1 cellular context compared by ENCODE assay signal in the genomic region with DNA sequence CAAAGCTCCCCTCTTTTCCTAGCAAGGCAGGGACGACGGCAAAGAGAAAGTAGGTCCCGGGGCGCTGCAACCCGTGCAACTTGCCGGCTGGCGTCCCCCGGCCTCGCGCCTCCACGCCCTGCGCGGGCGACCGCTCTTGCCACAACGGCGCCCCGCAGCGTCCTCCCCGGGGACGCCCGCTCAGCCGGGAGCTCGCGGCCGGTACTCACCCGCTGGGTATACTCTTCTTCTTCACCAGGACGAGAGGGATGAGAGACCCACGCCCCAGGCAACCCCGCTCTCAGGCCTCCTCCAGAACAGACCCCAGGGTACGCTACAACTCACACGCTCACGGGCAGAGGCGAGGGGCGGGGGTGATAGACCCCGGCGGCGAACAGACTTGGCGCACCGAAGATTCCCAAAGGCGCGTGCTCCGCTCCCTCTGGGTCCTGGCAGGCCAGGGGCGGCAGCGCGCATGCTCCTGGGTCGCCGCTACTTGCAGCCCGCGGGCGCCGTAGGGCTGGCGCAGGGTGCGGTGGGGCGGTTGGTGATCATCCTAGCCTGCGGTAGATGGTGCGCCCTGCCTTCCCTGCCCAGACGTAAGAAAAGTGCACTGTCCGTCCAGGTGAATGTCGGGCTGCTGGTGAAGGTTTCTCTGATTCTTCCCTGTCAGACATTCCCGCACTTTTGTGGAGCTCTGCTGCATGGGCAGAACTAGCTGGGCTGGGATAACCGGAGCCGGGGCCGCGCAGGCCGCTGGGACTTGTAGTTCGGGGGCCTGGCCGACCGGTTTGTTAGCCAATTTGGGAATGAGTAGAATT.
TF ChIP-seq lines count a peak whose summit lies in the region.

A gene with protein sequence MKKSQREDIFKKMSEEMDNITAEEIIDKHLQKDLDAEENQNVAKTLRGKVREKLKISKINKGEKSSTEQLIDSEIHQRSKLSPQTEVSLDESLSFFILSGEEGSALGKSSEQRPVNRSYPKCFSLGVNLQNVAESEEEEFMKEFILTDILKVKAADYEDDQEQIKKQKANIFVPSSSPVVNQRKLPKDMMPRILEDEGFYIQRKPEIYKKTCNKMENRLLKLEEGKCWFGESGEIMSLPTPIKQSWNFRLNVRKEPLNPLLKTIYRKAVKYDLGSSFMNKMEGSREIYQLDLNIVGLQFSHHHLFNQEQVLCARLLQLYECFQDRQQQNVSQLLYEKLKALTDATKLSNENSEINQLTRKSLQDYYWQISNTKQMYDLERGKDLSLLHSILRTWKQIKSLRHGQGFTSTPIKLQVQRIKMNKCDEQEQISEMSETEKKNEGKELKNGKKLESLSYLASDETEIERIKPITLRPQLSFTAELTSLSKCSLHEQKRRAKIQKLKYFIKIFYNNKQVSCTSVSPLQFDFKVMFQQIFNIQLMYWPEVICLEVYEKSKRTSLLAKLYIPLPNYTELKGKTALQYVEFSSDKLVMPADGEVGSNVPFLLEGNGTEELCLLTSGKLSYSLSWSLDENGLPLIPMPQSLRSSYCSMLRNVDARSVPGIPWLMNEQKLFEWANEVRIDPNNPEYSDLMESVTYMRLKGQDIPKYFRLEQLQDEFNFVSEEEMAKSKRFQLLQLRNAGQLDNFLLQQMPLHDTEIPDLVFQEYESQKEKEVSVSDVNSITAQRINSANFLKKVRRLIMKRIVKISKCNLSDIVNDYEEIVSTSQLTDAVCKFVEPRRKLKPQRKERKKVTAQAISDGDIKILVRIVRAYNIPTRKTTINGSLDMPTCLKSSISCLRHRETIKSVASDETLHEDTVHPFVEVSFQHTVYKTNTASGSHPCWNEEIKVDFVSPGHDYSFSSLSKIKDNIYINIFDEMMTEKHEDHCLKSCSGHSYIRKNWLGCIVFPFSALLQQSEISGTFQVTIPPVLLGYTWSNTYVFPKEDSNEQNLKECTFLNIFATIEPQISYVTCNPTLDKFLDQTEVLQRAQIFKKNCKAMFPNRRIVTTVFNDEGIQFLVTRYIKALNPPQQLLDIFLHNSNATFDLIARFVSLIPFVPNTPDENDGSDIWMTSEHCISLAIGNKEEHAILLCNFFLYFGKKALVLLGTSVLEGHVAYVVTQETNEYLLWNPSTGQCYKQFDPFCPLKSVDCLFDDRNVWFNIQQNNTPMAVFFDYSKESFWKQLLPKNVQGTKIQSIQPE (N-terminal part only) (plus strand): TSS at position 522 of the 800 bp plus-strand sequence. CDS start 3,349 bp downstream, outside the sequence.

TF ChIP-seq in HepG2, 621 proteins besides CTCF, POLR2A, EP300 and RAD21 (continued from another document and continues in another):
- TF ChIP-seq, protein P1, sequence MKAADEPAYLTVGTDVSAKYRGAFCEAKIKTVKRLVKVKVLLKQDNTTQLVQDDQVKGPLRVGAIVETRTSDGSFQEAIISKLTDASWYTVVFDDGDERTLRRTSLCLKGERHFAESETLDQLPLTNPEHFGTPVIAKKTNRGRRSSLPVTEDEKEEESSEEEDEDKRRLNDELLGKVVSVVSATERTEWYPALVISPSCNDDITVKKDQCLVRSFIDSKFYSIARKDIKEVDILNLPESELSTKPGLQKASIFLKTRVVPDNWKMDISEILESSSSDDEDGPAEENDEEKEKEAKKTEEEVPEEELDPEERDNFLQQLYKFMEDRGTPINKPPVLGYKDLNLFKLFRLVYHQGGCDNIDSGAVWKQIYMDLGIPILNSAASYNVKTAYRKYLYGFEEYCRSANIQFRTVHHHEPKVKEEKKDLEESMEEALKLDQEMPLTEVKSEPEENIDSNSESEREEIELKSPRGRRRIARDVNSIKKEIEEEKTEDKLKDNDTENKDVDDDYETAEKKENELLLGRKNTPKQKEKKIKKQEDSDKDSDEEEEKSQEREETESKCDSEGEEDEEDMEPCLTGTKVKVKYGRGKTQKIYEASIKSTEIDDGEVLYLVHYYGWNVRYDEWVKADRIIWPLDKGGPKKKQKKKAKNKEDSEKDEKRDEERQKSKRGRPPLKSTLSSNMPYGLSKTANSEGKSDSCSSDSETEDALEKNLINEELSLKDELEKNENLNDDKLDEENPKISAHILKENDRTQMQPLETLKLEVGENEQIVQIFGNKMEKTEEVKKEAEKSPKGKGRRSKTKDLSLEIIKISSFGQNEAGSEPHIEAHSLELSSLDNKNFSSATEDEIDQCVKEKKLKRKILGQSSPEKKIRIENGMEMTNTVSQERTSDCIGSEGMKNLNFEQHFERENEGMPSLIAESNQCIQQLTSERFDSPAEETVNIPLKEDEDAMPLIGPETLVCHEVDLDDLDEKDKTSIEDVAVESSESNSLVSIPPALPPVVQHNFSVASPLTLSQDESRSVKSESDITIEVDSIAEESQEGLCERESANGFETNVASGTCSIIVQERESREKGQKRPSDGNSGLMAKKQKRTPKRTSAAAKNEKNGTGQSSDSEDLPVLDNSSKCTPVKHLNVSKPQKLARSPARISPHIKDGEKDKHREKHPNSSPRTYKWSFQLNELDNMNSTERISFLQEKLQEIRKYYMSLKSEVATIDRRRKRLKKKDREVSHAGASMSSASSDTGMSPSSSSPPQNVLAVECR (CRISPR knock-in tag; IDR thresholded peaks at IDR 0.05; ENCODE audit: borderline replicate concordance): peak; percentile 73
- TF ChIP-seq FOXK1 (CRISPR knock-in tag; IDR thresholded peaks at IDR 0.05; ENCODE audit: borderline replicate concordance, low read depth) (no peak), CEBPG (CRISPR knock-in tag; IDR thresholded peaks at IDR 0.05) (no peak), AGO2 (optimal IDR thresholded peaks at IDR 0.05; ENCODE audit: low read depth, low read length) (peak; percentile 53), SRY (CRISPR knock-in tag; IDR thresholded peaks at IDR 0.05) (peak; percentile 93), DRAP1 (CRISPR knock-in tag; IDR thresholded peaks at IDR 0.05) (peak; percentile 61), ZKSCAN5 (CRISPR knock-in tag; IDR thresholded peaks at IDR 0.05) (no peak), LCORL (IDR thresholded peaks at IDR 0.05) (no peak), LCORL (CRISPR knock-in tag; IDR thresholded peaks at IDR 0.05) (no peak; the same call in 1 of the 2 replicates), ZNF224 (CRISPR knock-in tag; IDR thresholded peaks at IDR 0.05) (peak; percentile 94; the same call in 1 of the 2 replicates), ZFX (CRISPR knock-in tag; IDR thresholded peaks at IDR 0.05; ENCODE audit: low read depth) (peak; percentile 82), AKAP8 (CRISPR knock-in tag; IDR thresholded peaks at IDR 0.05) (peak; percentile 47; the same call in 1 of the 2 replicates), MIER2 (CRISPR knock-in tag; IDR thresholded peaks at IDR 0.05) (no peak), EHMT2 (IDR thresholded peaks at IDR 0.05; ENCODE audit: borderline replicate concordance, low read depth, low read length) (no peak), ARNTL (CRISPR knock-in tag; IDR thresholded peaks at IDR 0.05) (0 out of 2 replicates have a peak, but pooled peaks have one; percentile 25), MIXL1 (CRISPR knock-in tag; IDR thresholded peaks at IDR 0.05) (no peak; the same call in 1 of the 2 replicates), ZNF180 (CRISPR knock-in tag; IDR thresholded peaks at IDR 0.05; ENCODE audit: borderline replicate concordance, low read depth) (no peak), ZNF263 (CRISPR knock-in tag; IDR thresholded peaks at IDR 0.05) (peak; percentile 23; the same call in 1 of the 2 replicates), CBFB (CRISPR knock-in tag; IDR thresholded peaks at IDR 0.05) (peak; percentile 25; the same call in 1 of the 2 replicates), DPF2 (CRISPR knock-in tag; IDR thresholded peaks at IDR 0.05; ENCODE audit: borderline replicate concordance, low read depth) (no peak)
- TF ChIP-seq, protein P2, sequence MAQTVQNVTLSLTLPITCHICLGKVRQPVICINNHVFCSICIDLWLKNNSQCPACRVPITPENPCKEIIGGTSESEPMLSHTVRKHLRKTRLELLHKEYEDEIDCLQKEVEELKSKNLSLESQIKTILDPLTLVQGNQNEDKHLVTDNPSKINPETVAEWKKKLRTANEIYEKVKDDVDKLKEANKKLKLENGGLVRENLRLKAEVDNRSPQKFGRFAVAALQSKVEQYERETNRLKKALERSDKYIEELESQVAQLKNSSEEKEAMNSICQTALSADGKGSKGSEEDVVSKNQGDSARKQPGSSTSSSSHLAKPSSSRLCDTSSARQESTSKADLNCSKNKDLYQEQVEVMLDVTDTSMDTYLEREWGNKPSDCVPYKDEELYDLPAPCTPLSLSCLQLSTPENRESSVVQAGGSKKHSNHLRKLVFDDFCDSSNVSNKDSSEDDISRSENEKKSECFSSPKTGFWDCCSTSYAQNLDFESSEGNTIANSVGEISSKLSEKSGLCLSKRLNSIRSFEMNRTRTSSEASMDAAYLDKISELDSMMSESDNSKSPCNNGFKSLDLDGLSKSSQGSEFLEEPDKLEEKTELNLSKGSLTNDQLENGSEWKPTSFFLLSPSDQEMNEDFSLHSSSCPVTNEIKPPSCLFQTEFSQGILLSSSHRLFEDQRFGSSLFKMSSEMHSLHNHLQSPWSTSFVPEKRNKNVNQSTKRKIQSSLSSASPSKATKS (CRISPR knock-in tag; IDR thresholded peaks at IDR 0.05): no peak; the same call in 1 of the 2 replicates
- TF ChIP-seq, protein P3, sequence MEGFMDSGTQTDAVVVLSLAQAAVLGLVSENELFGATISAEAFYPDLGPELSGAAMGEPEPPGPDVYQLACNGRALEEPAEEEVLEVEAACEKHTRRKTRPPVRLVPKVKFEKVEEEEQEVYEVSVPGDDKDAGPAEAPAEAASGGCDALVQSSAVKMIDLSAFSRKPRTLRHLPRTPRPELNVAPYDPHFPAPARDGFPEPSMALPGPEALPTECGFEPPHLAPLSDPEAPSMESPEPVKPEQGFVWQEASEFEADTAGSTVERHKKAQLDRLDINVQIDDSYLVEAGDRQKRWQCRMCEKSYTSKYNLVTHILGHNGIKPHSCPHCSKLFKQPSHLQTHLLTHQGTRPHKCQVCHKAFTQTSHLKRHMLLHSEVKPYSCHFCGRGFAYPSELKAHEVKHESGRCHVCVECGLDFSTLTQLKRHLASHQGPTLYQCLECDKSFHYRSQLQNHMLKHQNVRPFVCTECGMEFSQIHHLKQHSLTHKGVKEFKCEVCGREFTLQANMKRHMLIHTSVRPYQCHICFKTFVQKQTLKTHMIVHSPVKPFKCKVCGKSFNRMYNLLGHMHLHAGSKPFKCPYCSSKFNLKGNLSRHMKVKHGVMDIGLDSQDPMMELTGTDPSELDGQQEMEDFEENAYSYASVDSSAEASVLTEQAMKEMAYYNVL (CRISPR knock-in tag; IDR thresholded peaks at IDR 0.05; ENCODE audit: borderline replicate concordance): peak; percentile 44; the same call in 1 of the 2 replicates
- TF ChIP-seq, protein P4, sequence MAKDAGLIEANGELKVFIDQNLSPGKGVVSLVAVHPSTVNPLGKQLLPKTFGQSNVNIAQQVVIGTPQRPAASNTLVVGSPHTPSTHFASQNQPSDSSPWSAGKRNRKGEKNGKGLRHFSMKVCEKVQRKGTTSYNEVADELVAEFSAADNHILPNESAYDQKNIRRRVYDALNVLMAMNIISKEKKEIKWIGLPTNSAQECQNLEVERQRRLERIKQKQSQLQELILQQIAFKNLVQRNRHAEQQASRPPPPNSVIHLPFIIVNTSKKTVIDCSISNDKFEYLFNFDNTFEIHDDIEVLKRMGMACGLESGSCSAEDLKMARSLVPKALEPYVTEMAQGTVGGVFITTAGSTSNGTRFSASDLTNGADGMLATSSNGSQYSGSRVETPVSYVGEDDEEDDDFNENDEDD (CRISPR knock-in tag; IDR thresholded peaks at IDR 0.05; ENCODE audit: borderline replicate concordance): peak; percentile 82
- TF ChIP-seq, protein P5, sequence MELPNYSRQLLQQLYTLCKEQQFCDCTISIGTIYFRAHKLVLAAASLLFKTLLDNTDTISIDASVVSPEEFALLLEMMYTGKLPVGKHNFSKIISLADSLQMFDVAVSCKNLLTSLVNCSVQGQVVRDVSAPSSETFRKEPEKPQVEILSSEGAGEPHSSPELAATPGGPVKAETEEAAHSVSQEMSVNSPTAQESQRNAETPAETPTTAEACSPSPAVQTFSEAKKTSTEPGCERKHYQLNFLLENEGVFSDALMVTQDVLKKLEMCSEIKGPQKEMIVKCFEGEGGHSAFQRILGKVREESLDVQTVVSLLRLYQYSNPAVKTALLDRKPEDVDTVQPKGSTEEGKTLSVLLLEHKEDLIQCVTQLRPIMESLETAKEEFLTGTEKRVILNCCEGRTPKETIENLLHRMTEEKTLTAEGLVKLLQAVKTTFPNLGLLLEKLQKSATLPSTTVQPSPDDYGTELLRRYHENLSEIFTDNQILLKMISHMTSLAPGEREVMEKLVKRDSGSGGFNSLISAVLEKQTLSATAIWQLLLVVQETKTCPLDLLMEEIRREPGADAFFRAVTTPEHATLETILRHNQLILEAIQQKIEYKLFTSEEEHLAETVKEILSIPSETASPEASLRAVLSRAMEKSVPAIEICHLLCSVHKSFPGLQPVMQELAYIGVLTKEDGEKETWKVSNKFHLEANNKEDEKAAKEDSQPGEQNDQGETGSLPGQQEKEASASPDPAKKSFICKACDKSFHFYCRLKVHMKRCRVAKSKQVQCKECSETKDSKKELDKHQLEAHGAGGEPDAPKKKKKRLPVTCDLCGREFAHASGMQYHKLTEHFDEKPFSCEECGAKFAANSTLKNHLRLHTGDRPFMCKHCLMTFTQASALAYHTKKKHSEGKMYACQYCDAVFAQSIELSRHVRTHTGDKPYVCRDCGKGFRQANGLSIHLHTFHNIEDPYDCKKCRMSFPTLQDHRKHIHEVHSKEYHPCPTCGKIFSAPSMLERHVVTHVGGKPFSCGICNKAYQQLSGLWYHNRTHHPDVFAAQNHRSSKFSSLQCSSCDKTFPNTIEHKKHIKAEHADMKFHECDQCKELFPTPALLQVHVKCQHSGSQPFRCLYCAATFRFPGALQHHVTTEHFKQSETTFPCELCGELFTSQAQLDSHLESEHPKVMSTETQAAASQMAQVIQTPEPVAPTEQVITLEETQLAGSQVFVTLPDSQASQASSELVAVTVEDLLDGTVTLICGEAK (IDR thresholded peaks at IDR 0.05): no peak
- TF ChIP-seq, protein P5 (CRISPR knock-in tag; IDR thresholded peaks at IDR 0.05): no peak; the same call in 1 of the 2 replicates
